Comparison of ENCODE assay signal across 22 cellular contexts in the genomic region with DNA sequence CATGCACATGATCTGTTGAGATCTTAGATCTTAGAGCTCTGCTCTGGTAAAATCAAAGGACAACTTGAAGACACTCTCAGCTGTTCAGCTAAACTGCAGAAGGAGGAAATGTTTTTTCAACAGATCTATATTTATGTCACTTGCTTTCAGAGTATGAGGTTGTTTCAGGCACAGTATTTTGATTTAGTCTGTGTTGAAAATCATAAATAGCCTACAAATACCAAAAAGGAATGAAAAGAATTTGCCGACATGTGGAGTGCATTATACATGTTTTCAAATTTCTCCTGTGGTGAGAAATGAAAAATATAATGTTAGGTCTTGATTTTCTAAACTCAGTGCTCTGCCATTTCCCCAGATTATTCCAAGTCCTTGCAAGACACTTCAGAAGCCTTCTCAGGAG.
"Had no signal": no experiment of that assay in that cellular context is flagged by ENCODE, and none has a peak within 500 bp of the region (broad histone marks: within the 10 kb centered on the region; RNA-seq: fewer than 3 reads in every experiment).

No MANE protein-coding gene starts in this region.

- H3K36me3 ChIP-seq: brain microvascular endothelial cell, spleen, thyroid gland had no signal

- H3K27ac ChIP-seq: brain microvascular endothelial cell, foreskin keratinocyte, spleen, thyroid gland had no signal

- H3K36me3 Mint-ChIP-seq: activated naive CD8-positive, alpha-beta T cell treated with anti-CD3 and anti-CD28 coated beads, Interleukin-2, amount 10 ng/mL, durations not matched to agents 7 days and 5 days had no signal

- H3K4me3 ChIP-seq: coronary artery, lung, spleen, thyroid gland had no signal

- H3K27ac Mint-ChIP-seq: activated B cell treated with CpG ODN at 0.5 μM for 24 hours; activated CD4-positive, alpha-beta T cell treated with anti-CD3 and anti-CD28 coated beads, Interleukin-2, amount 10 ng/mL, durations not matched to agents 24 days and 14 days; activated CD8-positive, alpha-beta T cell treated with anti-CD3 and anti-CD28 coated beads for 36 hours; activated naive CD8-positive, alpha-beta T cell treated with anti-CD3 and anti-CD28 coated beads, Interleukin-2, amount 10 ng/mL, durations not matched to agents 7 days and 5 days; activated T-cell treated with anti-CD3 and anti-CD28 coated beads, Interleukin-2, amount 50 U/mL, for 24 hours; activated T-helper 2 cell treated with anti-CD3 and anti-CD28 coated beads, Interferon-gamma antibody, Interleukin-2, Interleukin-4, amounts not matched to agents 10 μg/mL and 5 μg/mL and 100 μg/mL, durations not matched to agents 14 hours and 24 hours and 36 hours; nephron had no signal

- FAIRE-seq: keratinocyte, urothelium cell line had no signal

- ATAC-seq: activated CD8-positive, alpha-beta T cell treated with anti-CD3 and anti-CD28 coated beads for 36 hours; foreskin keratinocyte; left lobe of liver had no signal

- DNase-seq: activated B cell treated with CpG ODN at 0.5 μM for 24 hours; activated CD4-positive, alpha-beta T cell treated with anti-CD3 and anti-CD28 coated beads, Interleukin-2, amount 10 ng/mL, durations not matched to agents 24 days and 14 days; activated CD8-positive, alpha-beta T cell treated with anti-CD3 and anti-CD28 coated beads for 36 hours; activated naive CD4-positive, alpha-beta T cell treated with Interleukin-2 at 50 U/mL for 16 hours; activated naive CD8-positive, alpha-beta T cell treated with anti-CD3 and anti-CD28 coated beads, Interleukin-2, amount 10 ng/mL, durations not matched to agents 7 days and 5 days; activated T-cell treated with anti-CD3 and anti-CD28 coated beads, Interleukin-2, amount 50 U/mL, for 24 hours; brain microvascular endothelial cell; central memory CD4-positive, alpha-beta T cell; foreskin keratinocyte; spleen; stimulated activated CD4-positive, alpha-beta T cell treated with anti-CD3 and anti-CD28 coated beads, Interleukin-4, amount 100 ng/mL, for 4 hours; stimulated activated naive CD4-positive, alpha-beta T cell; T-helper 1 cell; T-helper 9 cell; thyroid gland had no signal

- H3K4me1 Mint-ChIP-seq: activated B cell treated with CpG ODN at 0.5 μM for 24 hours; activated CD4-positive, alpha-beta T cell treated with anti-CD3 and anti-CD28 coated beads, Interleukin-2, amount 10 ng/mL, durations not matched to agents 24 days and 14 days; activated naive CD8-positive, alpha-beta T cell treated with anti-CD3 and anti-CD28 coated beads, Interleukin-2, amount 10 ng/mL, durations not matched to agents 7 days and 5 days had no signal

- H3K27me3 Mint-ChIP-seq: activated B cell treated with CpG ODN at 0.5 μM for 24 hours; activated CD4-positive, alpha-beta T cell treated with anti-CD3 and anti-CD28 coated beads, Interleukin-2, amount 10 ng/mL, durations not matched to agents 24 days and 14 days; activated CD8-positive, alpha-beta T cell treated with anti-CD3 and anti-CD28 coated beads for 36 hours; activated naive CD8-positive, alpha-beta T cell treated with anti-CD3 and anti-CD28 coated beads, Interleukin-2, amount 10 ng/mL, durations not matched to agents 7 days and 5 days; activated T-cell treated with anti-CD3 and anti-CD28 coated beads, Interleukin-2, amount 50 U/mL, for 24 hours had no signal

- H3K9me3 ChIP-seq: thyroid gland had no signal

- H3K27me3 ChIP-seq: brain microvascular endothelial cell, foreskin keratinocyte, spleen, thyroid gland had no signal

- H3K4me1 ChIP-seq: foreskin keratinocyte, spleen, thyroid gland had no signal

- H3K4me3 Mint-ChIP-seq: activated B cell treated with CpG ODN at 0.5 μM for 24 hours; activated CD4-positive, alpha-beta T cell treated with anti-CD3 and anti-CD28 coated beads, Interleukin-2, amount 10 ng/mL, durations not matched to agents 24 days and 14 days; activated CD8-positive, alpha-beta T cell treated with anti-CD3 and anti-CD28 coated beads for 36 hours; activated naive CD8-positive, alpha-beta T cell treated with anti-CD3 and anti-CD28 coated beads, Interleukin-2, amount 10 ng/mL, durations not matched to agents 7 days and 5 days; activated T-cell treated with anti-CD3 and anti-CD28 coated beads, Interleukin-2, amount 50 U/mL, for 24 hours; nephron had no signal
